In genomic region chrX:17629519-17629918, GRCh38 we compare ENCODE assay signal across 26 cellular contexts.
"Had no signal": no experiment of that assay in that cellular context is flagged by ENCODE, and none has a peak within 500 bp of the region (broad histone marks: within the 10 kb centered on the region; RNA-seq: fewer than 3 reads in every experiment).

No MANE protein-coding gene starts in this region.

- ATAC-seq: activated CD8-positive, alpha-beta memory T cell treated with anti-CD3 and anti-CD28 coated beads, Interleukin-2, amount 10 ng/mL, durations not matched to agents 7 days and 5 days; activated CD8-positive, alpha-beta T cell treated with anti-CD3 and anti-CD28 coated beads, Interleukin-2, amount 10 ng/mL, durations not matched to agents 7 days and 5 days; effector memory CD8-positive, alpha-beta T cell; gastrocnemius medialis; left ventricle myocardium superior; psoas muscle; stimulated activated effector memory CD8-positive, alpha-beta T cell treated with anti-CD3 and anti-CD28 coated beads, Interleukin-12 subunit alpha, Interleukin-12 subunit beta, amount 100 ng/mL, for 72 hours had no signal

- H3K27me3 Mint-ChIP-seq: activated B cell treated with CpG ODN at 0.5 μM for 24 hours; activated naive CD8-positive, alpha-beta T cell; effector memory CD8-positive, alpha-beta T cell; naive B cell had no signal

- H3K27me3 ChIP-seq: cardiac muscle cell, esophagus muscularis mucosa, gastrocnemius medialis, ovary, sigmoid colon had no signal

- H3K4me3 Mint-ChIP-seq: activated B cell treated with CpG ODN at 0.5 μM for 24 hours; activated CD8-positive, alpha-beta memory T cell treated with anti-CD3 and anti-CD28 coated beads, Interleukin-2, amount 10 ng/mL, durations not matched to agents 7 days and 5 days; activated CD8-positive, alpha-beta T cell treated with anti-CD3 and anti-CD28 coated beads, Interleukin-2, amount 10 ng/mL, durations not matched to agents 7 days and 5 days; activated naive CD8-positive, alpha-beta T cell; effector memory CD8-positive, alpha-beta T cell; stimulated activated effector memory CD8-positive, alpha-beta T cell treated with anti-CD3 and anti-CD28 coated beads, Interleukin-12 subunit alpha, Interleukin-12 subunit beta, amount 100 ng/mL, for 72 hours; stimulated activated naive CD8-positive, alpha-beta T cell treated with anti-CD3 and anti-CD28 coated beads, Interleukin-15, Interleukin-2, amounts not matched to agents 100 ng/mL and 50 ng/mL, for 24 hours had no signal

- DNase-seq: activated B cell treated with CpG ODN at 0.5 μM for 24 hours; activated CD4-positive, alpha-beta T cell treated with anti-CD3 and anti-CD28 coated beads, Interleukin-2, amount 50 U/mL, for 1 hour; activated CD8-positive, alpha-beta memory T cell treated with anti-CD3 and anti-CD28 coated beads, Interleukin-2, amount 10 ng/mL, durations not matched to agents 7 days and 5 days; activated CD8-positive, alpha-beta T cell treated with anti-CD3 and anti-CD28 coated beads, Interleukin-2, amount 10 ng/mL, durations not matched to agents 7 days and 5 days; activated naive CD4-positive, alpha-beta T cell; activated T-cell treated with anti-CD3 and anti-CD28 coated beads, Interleukin-2, amount 50 U/mL, for 48 hours; dorsolateral prefrontal cortex; effector memory CD8-positive, alpha-beta T cell; gastrocnemius medialis; glutamatergic neuron; left ventricle myocardium superior; naive B cell; ovary; psoas muscle; sigmoid colon; small intestine; stimulated activated CD4-positive, alpha-beta T cell treated with anti-CD3 and anti-CD28 coated beads, Interleukin-4, amount 100 ng/mL, for 24 hours; trophoblast cell; uterus had no signal

- H3K4me3 ChIP-seq: cardiac muscle cell, coronary artery, dorsolateral prefrontal cortex, esophagus muscularis mucosa, gastrocnemius medialis, ovary, psoas muscle, sigmoid colon, thoracic aorta, uterus had no signal

- H3K36me3 Mint-ChIP-seq: activated CD8-positive, alpha-beta memory T cell treated with anti-CD3 and anti-CD28 coated beads, Interleukin-2, amount 10 ng/mL, durations not matched to agents 7 days and 5 days; activated naive CD8-positive, alpha-beta T cell; naive B cell; stimulated activated effector memory CD8-positive, alpha-beta T cell treated with anti-CD3 and anti-CD28 coated beads, Interleukin-12 subunit alpha, Interleukin-12 subunit beta, amount 100 ng/mL, for 72 hours had no signal

- H3K4me1 ChIP-seq: gastrocnemius medialis, psoas muscle, uterus had no signal

- H3K9me3 Mint-ChIP-seq: activated B cell treated with CpG ODN at 0.5 μM for 24 hours; effector memory CD8-positive, alpha-beta T cell; stimulated activated effector memory CD8-positive, alpha-beta T cell treated with anti-CD3 and anti-CD28 coated beads, Interleukin-12 subunit alpha, Interleukin-12 subunit beta, amount 100 ng/mL, for 72 hours; stimulated activated naive CD8-positive, alpha-beta T cell treated with anti-CD3 and anti-CD28 coated beads, Interleukin-15, Interleukin-2, amounts not matched to agents 100 ng/mL and 50 ng/mL, for 24 hours had no signal

- H3K27ac ChIP-seq: cardiac muscle cell, coronary artery, dorsolateral prefrontal cortex, esophagus muscularis mucosa, gastrocnemius medialis, ovary, psoas muscle, sigmoid colon, uterus had no signal

- H3K9me3 ChIP-seq: esophagus muscularis mucosa, gastrocnemius medialis, ovary, psoas muscle, sigmoid colon, thoracic aorta, uterus had no signal

- H3K4me1 Mint-ChIP-seq: activated B cell treated with CpG ODN at 0.5 μM for 24 hours, naive B cell had no signal

- H3K27ac Mint-ChIP-seq: activated B cell treated with CpG ODN at 0.5 μM for 24 hours; activated CD8-positive, alpha-beta memory T cell treated with anti-CD3 and anti-CD28 coated beads, Interleukin-2, amount 10 ng/mL, durations not matched to agents 7 days and 5 days; activated CD8-positive, alpha-beta T cell treated with anti-CD3 and anti-CD28 coated beads, Interleukin-2, amount 10 ng/mL, durations not matched to agents 7 days and 5 days; activated naive CD8-positive, alpha-beta T cell; effector memory CD8-positive, alpha-beta T cell; naive B cell; stimulated activated effector memory CD8-positive, alpha-beta T cell treated with anti-CD3 and anti-CD28 coated beads, Interleukin-12 subunit alpha, Interleukin-12 subunit beta, amount 100 ng/mL, for 72 hours; stimulated activated naive CD8-positive, alpha-beta T cell treated with anti-CD3 and anti-CD28 coated beads, Interleukin-15, Interleukin-2, amounts not matched to agents 100 ng/mL and 50 ng/mL, for 24 hours had no signal

- H3K36me3 ChIP-seq: cardiac muscle cell, esophagus muscularis mucosa, gastrocnemius medialis, ovary, sigmoid colon, thoracic aorta, uterus had no signal
